Comparison of ENCODE assay signal across 1 cellular context in genomic region chr4:101761405-101761804, GRCh38.
TF ChIP-seq lines count a peak whose summit lies in the region.

No MANE protein-coding gene starts in this region.

TF ChIP-seq in GM23338, 12 proteins besides CTCF, POLR2A, EP300 and RAD21 (continued from another document):
- TF ChIP-seq ZNF462 (CRISPR knock-in tag; IDR thresholded peaks at IDR 0.05): no peak
- TF ChIP-seq ETS1 (IDR thresholded peaks at IDR 0.05): no peak
- no peak for TF ChIP-seq JUNB (IDR thresholded peaks at IDR 0.05; ENCODE audit: unreplicated experiment)
- no peak for TF ChIP-seq NANOG (IDR thresholded peaks at IDR 0.05; ENCODE audit: borderline replicate concordance)
- no peak for TF ChIP-seq CREB1 (CRISPR knock-in tag; IDR thresholded peaks at IDR 0.05; ENCODE audit: low read depth)
- no peak for TF ChIP-seq EZH2 (IDR thresholded peaks at IDR 0.05; ENCODE audit: low read depth, unreplicated experiment)
- no peak for TF ChIP-seq REST (IDR thresholded peaks at IDR 0.05; ENCODE audit: unreplicated experiment)
- TF ChIP-seq STAT1 (IDR thresholded peaks at IDR 0.05; ENCODE audit: unreplicated experiment): no peak
- no peak for TF ChIP-seq POLR2AphosphoS5 (IDR thresholded peaks at IDR 0.05; ENCODE audit: low read depth)
